8 cellular contexts compared by ENCODE assay signal in genomic region chr3:33115024-33115768, GRCh38. TPM values are rescaled to one million over a fixed set of nuclear protein-coding genes. Genes with fewer than 3 reads are reported as not detected.
DNase-seq lines count a peak whose midpoint lies in the region; ATAC-seq and TF ChIP-seq lines count a peak whose summit lies in the region.

No MANE protein-coding gene starts in this region.

- intact Hi-C loops in HCT116 (cut with micrococcal nuclease) (no loop called here), esophagus muscularis mucosa (cut with DNase I) (no loop called here)

- peak overlapping the region; percentile 95 for H3K4me2 ChIP-seq in HCT116 (ENCODE audit: low read length)

- no peaks in the 10 kb centered on the region for H3K9me2 ChIP-seq in HCT116 (ENCODE audit: insufficient read depth)

- H3K27me3 ChIP-seq in HCT116 (ENCODE audit: insufficient read depth, low read length), result no peaks in the 10 kb centered on the region
- no peaks in the 10 kb centered on the region for H3K27me3 ChIP-seq in esophagus muscularis mucosa
- H3K27me3 ChIP-seq in muscle layer of colon (ENCODE audit: control insufficient read depth in 1 of 2, insufficient read depth in 2 of 2, low read length in 2 of 2), result no peaks in the 10 kb centered on the region

- H3K9ac ChIP-seq in HCT116 (ENCODE audit: low read length) (peak overlapping the region; percentile 75), muscle layer of colon (ENCODE audit: low read length) (peak overlapping the region; percentile 28)

- peak; percentile 18 for ATAC-seq in HCT116
- no peak for ATAC-seq in T-helper 17 cell
- no peak for ATAC-seq in HG03354 (IDR thresholded peaks at IDR 0.05; ENCODE audit: poor library complexity, severe bottlenecking, unreplicated experiment)
- ATAC-seq in GM19351 (IDR thresholded peaks at IDR 0.05; ENCODE audit: unreplicated experiment), result no peak

- peaks cover 3% of the 10 kb centered on the region for H3K36me3 Mint-ChIP-seq in T-helper 17 cell (ENCODE audit: low read depth)

- H3K4me1 ChIP-seq in HCT116 (ENCODE audit: control insufficient read depth in 1 of 2, insufficient read depth in 2 of 2, low read length in 2 of 2) (peaks cover 17 to 24% of the 10 kb centered on the region in 2 experiments), esophagus muscularis mucosa (peaks cover 8 to 64% (median 49%) of the 10 kb centered on the region in 4 donors), muscle layer of colon (ENCODE audit: insufficient read depth, low read length) (peaks cover 12% of the 10 kb centered on the region), urinary bladder (ENCODE audit: insufficient read depth) (no peaks in the 10 kb centered on the region)

- H3K27ac ChIP-seq in HCT116 (ENCODE audit: low read depth, low read length), result peak overlapping the region; percentile 97
- peak overlapping the region; percentile 94 to 99 (median 97) for H3K27ac ChIP-seq in esophagus muscularis mucosa (replicated peaks in 1 of 4)
- peak overlapping the region; percentile 94 for H3K27ac ChIP-seq in muscle layer of colon (ENCODE audit: low read depth, low read length)
- peak overlapping the region; percentile 90 for H3K27ac ChIP-seq in urinary bladder (ENCODE audit: low read depth)

- DNase-seq in AG08396 (ENCODE audit: low spot score), result peak; percentile 75
- DNase-seq in HCT116 (ENCODE audit: low read depth, low spot score), result peak; percentile 40
- no peak for DNase-seq in T-helper 17 cell
- no peak for DNase-seq in esophagus muscularis mucosa (ENCODE audit: extremely low spot score)

- no peaks in the 10 kb centered on the region for H4K20me1 ChIP-seq in HCT116 (ENCODE audit: insufficient read depth)

- peak overlapping the region; percentile 72 for H3K27ac Mint-ChIP-seq in T-helper 17 cell

- no TSS peak for BruUV-seq in HCT116 (replicated peaks; lab: Mats Ljungman, UMichigan)

- peak overlapping the region; percentile 52 to 81 for H3K4me3 ChIP-seq in HCT116 (replicated peaks in 1 of 2; ENCODE audit: low read depth in 1 of 2, low read length in 2 of 2)
- peak overlapping the region; percentile 69 to 91 (median 80) for H3K4me3 ChIP-seq in esophagus muscularis mucosa
- H3K4me3 ChIP-seq in muscle layer of colon (ENCODE audit: low read depth in 1 of 2, low read length in 2 of 2), result peak overlapping the region; percentile 63 to 76
- H3K4me3 ChIP-seq in urinary bladder (ENCODE audit: low read depth, low read length), result peak overlapping the region; percentile 86

- 0 out of 2 replicates have a peak, but pooled peaks have one; percentile 6 for TF ChIP-seq RAD21 in HCT116 (IDR thresholded peaks at IDR 0.05; ENCODE audit: low read depth)

- H3K9me3 ChIP-seq in HCT116 (ENCODE audit: control insufficient read depth in 1 of 2, insufficient read depth in 1 of 2, low read depth in 1 of 2, low read length in 2 of 2) (no peaks in the 10 kb centered on the region), T-helper 17 cell (ENCODE audit: control insufficient read depth, low read length, poor library complexity, severe bottlenecking) (no peaks in the 10 kb centered on the region), esophagus muscularis mucosa (no peaks in the 10 kb centered on the region), muscle layer of colon (ENCODE audit: low read length) (no peaks in the 10 kb centered on the region)

- no peaks in the 10 kb centered on the region for H3K36me3 ChIP-seq in HCT116 (ENCODE audit: control insufficient read depth in 1 of 2, insufficient read depth in 2 of 2, low read length in 2 of 2)
- peaks cover 0 to 3% (median under 1%) of the 10 kb centered on the region in 4 donors for H3K36me3 ChIP-seq in esophagus muscularis mucosa
- H3K36me3 ChIP-seq in muscle layer of colon (ENCODE audit: insufficient read depth, low read length), result no peaks in the 10 kb centered on the region
- H3K36me3 ChIP-seq in urinary bladder (ENCODE audit: insufficient read depth), result no peaks in the 10 kb centered on the region

- POLR2A ChIA-PET in HCT116 (lab: Charles Lee), result no interaction called here

- H3K79me2 ChIP-seq in HCT116 (ENCODE audit: insufficient read depth, low read length), result peaks cover 5% of the 10 kb centered on the region; the same call in 1 of the 2 replicates

- CTCF ChIA-PET in HCT116 (lab: Charles Lee), result interaction anchor here (0.9 to 1.9 kb wide), 3 partner anchors 17 to 672 kb away, joined by 3 to 6 read pairs (median 4); no protein-coding TSS in a partner anchor

- peaks cover 34% of the 10 kb centered on the region for H3K4me1 Mint-ChIP-seq in T-helper 17 cell

- peak overlapping the region; percentile 75 for H2AFZ ChIP-seq in HCT116 (ENCODE audit: low read depth, low read length, poor library complexity, severe bottlenecking)

- no peaks in the 10 kb centered on the region for H3K27me3 Mint-ChIP-seq in T-helper 17 cell

- WGBS in esophagus muscularis mucosa, result 13% methylated on average over 10 of the region's 13 CpGs
- WGBS in urinary bladder, result 34% methylated on average over 13 of the region's 13 CpGs

- TF ChIP-seq CTCF in HCT116 (IDR thresholded peaks at IDR 0.05 in 2 of 3, conservative IDR thresholded peaks at IDR 0.05 in 1 of 3; ENCODE audit: borderline replicate concordance in 1 of 3, insufficient read depth in 1 of 3, low read depth in 2 of 3, low read length in 2 of 3) (no peak), esophagus muscularis mucosa (IDR thresholded peaks at IDR 0.05) (no peak)

- H3K4me3 Mint-ChIP-seq in T-helper 17 cell, result peak overlapping the region; percentile 93

- RAD21 ChIA-PET in HCT116 (lab: Charles Lee; ENCODE audit: low non-redundant PET in 1 of 2, low total read pairs in 2 of 2, uncharacterized antibody in 2 of 2, unreplicated experiment in 2 of 2), result no interaction called here

- TF ChIP-seq EP300 in esophagus muscularis mucosa (IDR thresholded peaks at IDR 0.05), result no peak

- no peak for TF ChIP-seq POLR2A in HCT116 (IDR thresholded peaks at IDR 0.05; ENCODE audit: borderline replicate concordance, extremely low read depth, insufficient read depth, insufficient read length)
- TF ChIP-seq POLR2A in esophagus muscularis mucosa (IDR thresholded peaks at IDR 0.05; ENCODE audit: low read depth), result no peak

TF ChIP-seq in HCT116, 20 proteins besides CTCF, POLR2A, EP300 and RAD21:
- TF ChIP-seq FOSL1 (IDR thresholded peaks at IDR 0.05; ENCODE audit: low read depth), result peak; percentile 45; the same call in 1 of the 2 replicates
- no peak; the same call in none of the 2 replicates for TF ChIP-seq JUND (IDR thresholded peaks at IDR 0.05)
- TF ChIP-seq, protein P1, sequence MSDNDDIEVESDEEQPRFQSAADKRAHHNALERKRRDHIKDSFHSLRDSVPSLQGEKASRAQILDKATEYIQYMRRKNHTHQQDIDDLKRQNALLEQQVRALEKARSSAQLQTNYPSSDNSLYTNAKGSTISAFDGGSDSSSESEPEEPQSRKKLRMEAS (IDR thresholded peaks at IDR 0.05), result peak; percentile 53; the same call in 1 of the 2 replicates
- peak; percentile 77 for TF ChIP-seq TCF7L2 (IDR thresholded peaks at IDR 0.05; ENCODE audit: borderline replicate concordance, extremely low read depth, insufficient read depth, insufficient read length)
- no peak for TF ChIP-seq CEBPB (IDR thresholded peaks at IDR 0.05; ENCODE audit: low read depth)
- TF ChIP-seq REST (IDR thresholded peaks at IDR 0.05; ENCODE audit: low read depth), result no peak
- TF ChIP-seq EZH2phosphoT487 (IDR thresholded peaks at IDR 0.05; ENCODE audit: borderline replicate concordance), result no peak
- TF ChIP-seq ATF3 (IDR thresholded peaks at IDR 0.05), result no peak
- 0 out of 2 replicates have a peak, but pooled peaks have one; percentile 22 for TF ChIP-seq CBX3 (IDR thresholded peaks at IDR 0.05; ENCODE audit: low read depth)
- no peak for TF ChIP-seq SP1 (IDR thresholded peaks at IDR 0.05; ENCODE audit: low read depth)

RNA-seq across cellular contexts. Expression of gene CRTAP, which starts 1.4 kb away (rescaled TPM):
- total RNA-seq in HCT116 (2021; ENCODE audit: unreplicated experiment) (104 TPM), T-helper 17 cell (10 to 100 TPM; 57.3 to 62.8 TPM), esophagus muscularis mucosa (100 to 1,000 TPM; 187 to 282 (median 237) TPM), urinary bladder (185 TPM)
- 74.2 and 101 TPM in 2 replicates for polyA plus RNA-seq in HCT116 (2012)
- 333 TPM for polyA plus RNA-seq in urinary bladder

RNA-seq across cellular contexts. Expression of gene GLB1, which starts 18.2 kb away (rescaled TPM):
- total RNA-seq in HCT116 (2021; ENCODE audit: unreplicated experiment) (35.6 TPM), T-helper 17 cell (10 to 100 TPM; 29.8 to 37.3 TPM), esophagus muscularis mucosa (10 to 100 TPM; 19.9 to 36.8 (median 30.3) TPM), urinary bladder (38.3 TPM)
- polyA plus RNA-seq in HCT116 (2012), result 29.4 and 36.2 TPM in 2 replicates
- 34.5 TPM for polyA plus RNA-seq in urinary bladder

RNA-seq across cellular contexts. Expression of gene TMPPE, which starts 18.2 kb away (rescaled TPM):
- total RNA-seq in HCT116 (2021; ENCODE audit: unreplicated experiment) (4.1 TPM), T-helper 17 cell (10 to 100 TPM; 13.6 to 15.0 TPM), esophagus muscularis mucosa (1 to 10 TPM; 6.2 to 9.4 (median 7.0) TPM), urinary bladder (6.2 TPM)
- 0.72 and 0.87 TPM in 2 replicates for polyA plus RNA-seq in HCT116 (2012)
- 0.95 TPM for polyA plus RNA-seq in urinary bladder

Comparison
In these comparisons a context has a peak if more than half of its experiments do, and no peak if none do; other contexts are left out.
1. DNase-seq: peak in AG08396 (single experiment) and HCT116 (single experiment); none in T-helper 17 cell (0 of 3) and esophagus muscularis mucosa (single experiment).
2. Peak in every context shown above with its lines, with median percentiles within 50 percentile points of each other: H3K27ac ChIP-seq and H3K4me3 ChIP-seq.